18 cellular contexts compared by ENCODE assay signal in the genomic region with DNA sequence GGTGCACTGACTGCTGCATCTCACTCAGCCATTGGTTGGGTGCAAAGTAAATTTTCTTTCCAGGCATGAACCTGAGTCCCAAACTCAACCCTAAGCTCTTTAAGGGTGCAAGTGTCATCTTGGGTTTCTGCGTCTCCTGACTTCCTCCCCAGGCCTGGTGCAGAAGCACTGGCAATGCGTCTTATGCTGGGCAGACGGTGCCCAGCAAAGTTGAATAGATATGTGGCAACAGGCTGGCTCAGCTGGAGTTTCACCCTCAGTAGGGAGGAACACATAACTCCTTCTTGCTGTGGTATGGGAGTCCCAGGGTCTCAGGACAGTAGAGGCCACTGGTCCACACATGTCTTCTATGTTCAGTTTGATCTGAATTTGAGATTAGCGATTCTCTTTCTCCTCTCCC.
DNase-seq lines count a peak whose midpoint lies in the region; ATAC-seq and TF ChIP-seq lines count a peak whose summit lies in the region.
"Had no signal": no experiment of that assay in that cellular context is flagged by ENCODE, and none has a peak within 500 bp of the region (broad histone marks: within the 10 kb centered on the region; RNA-seq: fewer than 3 reads in every experiment).

No MANE protein-coding gene starts in this region.

- H3K4me3 Mint-ChIP-seq in chondrocyte (ENCODE audit: unreplicated experiment), result no peak overlapping the region
- no peak overlapping the region for H3K4me3 Mint-ChIP-seq in nephron
- H3K4me3 Mint-ChIP-seq: activated naive CD8-positive, alpha-beta T cell; T-helper 2 cell treated with Interferon-gamma antibody and Interleukin-4, amounts not matched to agents 5 μg/mL and 100 μg/mL, for 36 hours had no signal

- H3K4me3 ChIP-seq in subcutaneous abdominal adipose tissue (ENCODE audit: low read depth in 1 of 5, low read length in 5 of 5), result no peak overlapping the region
- H3K4me3 ChIP-seq: mucosa of descending colon had no signal

- H3K27ac Mint-ChIP-seq in chondrocyte (ENCODE audit: unreplicated experiment) (peak overlapping the region; percentile 90), nephron (peak overlapping the region; percentile 16 to 51 (median 47))
- H3K27ac Mint-ChIP-seq: activated naive CD8-positive, alpha-beta T cell; T-helper 2 cell treated with Interferon-gamma antibody and Interleukin-4, amounts not matched to agents 5 μg/mL and 100 μg/mL, for 36 hours had no signal

- H3K36me3 ChIP-seq in subcutaneous abdominal adipose tissue (ENCODE audit: control insufficient read depth in 5 of 5, insufficient read depth in 5 of 5, low read length in 5 of 5), result no peaks in the 10 kb centered on the region

- DNase-seq in MV-4-11 (lab: John Stamatoyannopoulos, UW), result peak; percentile 47
- no peak for DNase-seq in chondrocyte (ENCODE audit: low spot score)
- no peak for DNase-seq in CD1c-positive myeloid dendritic cell (ENCODE audit: extremely low spot score)
- no peak for DNase-seq in T-helper 1 cell
- no peak for DNase-seq in kidney glomerular epithelial cell (lab: John Stamatoyannopoulos, UW)
- DNase-seq: activated CD4-positive, alpha-beta T cell treated with anti-CD3 and anti-CD28 coated beads for 1 hour; activated T-cell treated with anti-CD3 and anti-CD28 coated beads for 4 hours; DMS79 treated with DMSO at 0.1 percent for 48 hours; GOT3; NCI-H1092; NCI-H2171 had no signal

- H3K4me1 Mint-ChIP-seq in chondrocyte (ENCODE audit: low read depth), result peaks cover 34% of the 10 kb centered on the region
- peaks cover 39% of the 10 kb centered on the region for H3K4me1 Mint-ChIP-seq in nephron

- TF ChIP-seq CTCF in chondrocyte (IDR thresholded peaks at IDR 0.05), result no peak
- TF ChIP-seq CTCF in nephron (IDR thresholded peaks at IDR 0.05; ENCODE audit: unreplicated experiment in 3 of 3), result no peak

- H3K4me1 ChIP-seq in subcutaneous abdominal adipose tissue (ENCODE audit: control insufficient read depth in 5 of 5, insufficient read depth in 5 of 5, low read length in 5 of 5), result peaks cover 11 to 38% (median 32%) of the 10 kb centered on the region in 5 donors

- H3K9ac ChIP-seq in subcutaneous abdominal adipose tissue (ENCODE audit: low read length in 5 of 5), result no peak overlapping the region

- H3K36me3 Mint-ChIP-seq in chondrocyte (ENCODE audit: low read depth), result no peaks in the 10 kb centered on the region
- H3K36me3 Mint-ChIP-seq in nephron (ENCODE audit: low read depth), result no peaks in the 10 kb centered on the region
- H3K36me3 Mint-ChIP-seq: activated naive CD8-positive, alpha-beta T cell had no signal

- no peaks in the 10 kb centered on the region for H3K27me3 ChIP-seq in subcutaneous abdominal adipose tissue (ENCODE audit: control insufficient read depth in 5 of 5, insufficient read depth in 4 of 5, low read length in 5 of 5)

- peaks cover 5% of the 10 kb centered on the region for H3K27me3 Mint-ChIP-seq in chondrocyte (ENCODE audit: low read depth)
- peaks cover 18% of the 10 kb centered on the region for H3K27me3 Mint-ChIP-seq in nephron (ENCODE audit: low read depth)

- H3K27ac ChIP-seq in subcutaneous abdominal adipose tissue (ENCODE audit: low read depth, low read length), result peak overlapping the region; percentile 45
- H3K27ac ChIP-seq: C4-2B had no signal

- H3K9me3 ChIP-seq in subcutaneous abdominal adipose tissue (ENCODE audit: control insufficient read depth in 5 of 5, low read length in 5 of 5), result no peaks in the 10 kb centered on the region
- H3K9me3 ChIP-seq: mucosa of descending colon had no signal

- H3K9me3 Mint-ChIP-seq in chondrocyte (ENCODE audit: low read depth), result no peaks in the 10 kb centered on the region
- no peaks in the 10 kb centered on the region for H3K9me3 Mint-ChIP-seq in nephron
- H3K9me3 Mint-ChIP-seq: T-helper 2 cell treated with Interferon-gamma antibody and Interleukin-4, amounts not matched to agents 5 μg/mL and 100 μg/mL, for 36 hours had no signal

- ATAC-seq in SK-N-SH treated with all-trans-retinoic acid at 6 μM for 48 hours, result no peak

TF ChIP-seq in SK-N-SH treated with all-trans-retinoic acid at 6 μM for 48 hours, 23 proteins besides CTCF, POLR2A, EP300 and RAD21 (continues in another document):
- TF ChIP-seq ZNF8 (CRISPR knock-in tag; IDR thresholded peaks at IDR 0.05) (no peak), ARNTL (CRISPR knock-in tag; IDR thresholded peaks at IDR 0.05; ENCODE audit: borderline replicate concordance, low read depth) (no peak), TOX (CRISPR knock-in tag; IDR thresholded peaks at IDR 0.05; ENCODE audit: borderline replicate concordance) (no peak), SNAI2 (CRISPR knock-in tag; IDR thresholded peaks at IDR 0.05) (no peak), BACH2 (CRISPR knock-in tag; IDR thresholded peaks at IDR 0.05; ENCODE audit: borderline replicate concordance) (no peak), ESRRG (CRISPR knock-in tag; IDR thresholded peaks at IDR 0.05) (no peak), TSHZ2 (CRISPR knock-in tag; IDR thresholded peaks at IDR 0.05) (no peak), PATZ1 (CRISPR knock-in tag; IDR thresholded peaks at IDR 0.05; ENCODE audit: borderline replicate concordance) (no peak), CSDC2 (CRISPR knock-in tag; IDR thresholded peaks at IDR 0.05) (no peak), ZNF70 (CRISPR knock-in tag; IDR thresholded peaks at IDR 0.05) (no peak), RARB (CRISPR knock-in tag; IDR thresholded peaks at IDR 0.05) (no peak), ZNF565 (CRISPR knock-in tag; conservative IDR thresholded peaks at IDR 0.05; ENCODE audit: low read depth) (no peak), ZFP30 (CRISPR knock-in tag; IDR thresholded peaks at IDR 0.05) (no peak), OSR1 (CRISPR knock-in tag; IDR thresholded peaks at IDR 0.05) (no peak), TCF4 (CRISPR knock-in tag; IDR thresholded peaks at IDR 0.05; ENCODE audit: borderline replicate concordance) (no peak)
- TF ChIP-seq, protein P1, sequence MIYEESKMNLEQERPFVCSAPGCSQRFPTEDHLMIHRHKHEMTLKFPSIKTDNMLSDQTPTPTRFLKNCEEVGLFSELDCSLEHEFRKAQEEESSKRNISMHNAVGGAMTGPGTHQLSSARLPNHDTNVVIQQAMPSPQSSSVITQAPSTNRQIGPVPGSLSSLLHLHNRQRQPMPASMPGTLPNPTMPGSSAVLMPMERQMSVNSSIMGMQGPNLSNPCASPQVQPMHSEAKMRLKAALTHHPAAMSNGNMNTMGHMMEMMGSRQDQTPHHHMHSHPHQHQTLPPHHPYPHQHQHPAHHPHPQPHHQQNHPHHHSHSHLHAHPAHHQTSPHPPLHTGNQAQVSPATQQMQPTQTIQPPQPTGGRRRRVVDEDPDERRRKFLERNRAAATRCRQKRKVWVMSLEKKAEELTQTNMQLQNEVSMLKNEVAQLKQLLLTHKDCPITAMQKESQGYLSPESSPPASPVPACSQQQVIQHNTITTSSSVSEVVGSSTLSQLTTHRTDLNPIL (CRISPR knock-in tag; IDR thresholded peaks at IDR 0.05; ENCODE audit: low read depth), result no peak
- TF ChIP-seq, protein P2, sequence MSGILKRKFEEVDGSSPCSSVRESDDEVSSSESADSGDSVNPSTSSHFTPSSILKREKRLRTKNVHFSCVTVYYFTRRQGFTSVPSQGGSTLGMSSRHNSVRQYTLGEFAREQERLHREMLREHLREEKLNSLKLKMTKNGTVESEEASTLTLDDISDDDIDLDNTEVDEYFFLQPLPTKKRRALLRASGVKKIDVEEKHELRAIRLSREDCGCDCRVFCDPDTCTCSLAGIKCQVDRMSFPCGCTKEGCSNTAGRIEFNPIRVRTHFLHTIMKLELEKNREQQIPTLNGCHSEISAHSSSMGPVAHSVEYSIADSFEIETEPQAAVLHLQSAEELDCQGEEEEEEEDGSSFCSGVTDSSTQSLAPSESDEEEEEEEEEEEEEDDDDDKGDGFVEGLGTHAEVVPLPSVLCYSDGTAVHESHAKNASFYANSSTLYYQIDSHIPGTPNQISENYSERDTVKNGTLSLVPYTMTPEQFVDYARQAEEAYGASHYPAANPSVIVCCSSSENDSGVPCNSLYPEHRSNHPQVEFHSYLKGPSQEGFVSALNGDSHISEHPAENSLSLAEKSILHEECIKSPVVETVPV (CRISPR knock-in tag; IDR thresholded peaks at IDR 0.05), result no peak
